Comparison of ENCODE assay signal across 9 cellular contexts in the genomic region with DNA sequence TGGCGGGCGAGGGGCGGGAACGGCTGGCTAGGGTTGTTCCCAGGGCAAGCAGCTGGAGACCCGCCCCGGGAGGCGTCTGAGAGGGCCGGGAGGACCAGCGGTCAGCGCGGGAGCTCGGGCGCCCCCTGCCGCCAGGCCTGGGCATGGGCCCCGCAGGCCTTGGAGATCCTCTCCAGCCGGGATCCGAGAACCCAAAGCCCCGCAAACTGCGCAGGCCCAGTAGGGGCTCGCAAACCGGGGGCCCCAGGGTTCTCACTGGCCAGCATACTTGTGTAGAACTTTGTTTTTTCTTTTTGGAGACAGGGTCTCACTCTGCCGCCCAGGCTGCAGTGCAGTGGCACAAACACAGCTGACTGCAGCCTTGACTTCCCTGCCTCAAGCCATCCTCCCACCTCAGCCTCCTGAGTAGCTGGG. TPM values are rescaled to one million over a fixed set of nuclear protein-coding genes. Genes with fewer than 3 reads are reported as not detected.
DNase-seq lines count a peak whose midpoint lies in the region; ATAC-seq and TF ChIP-seq lines count a peak whose summit lies in the region.
"Had no signal": no experiment of that assay in that cellular context is flagged by ENCODE, and none has a peak within 500 bp of the region (broad histone marks: within the 10 kb centered on the region; RNA-seq: fewer than 3 reads in every experiment).

No MANE protein-coding gene starts in this region.

- no peak overlapping the region for H3K4me3 ChIP-seq in AG04450 (ENCODE audit: low read depth, low read length)

- H3K27me3 Mint-ChIP-seq in T-helper 17 cell (peaks cover 70% of the 10 kb centered on the region), nephron progenitor cell (ENCODE audit: low read depth, poor library complexity) (peaks cover 6% of the 10 kb centered on the region)

- H3K27ac Mint-ChIP-seq in T-helper 17 cell (no peak overlapping the region), nephron progenitor cell (no peak overlapping the region)

- H3K4me1 Mint-ChIP-seq in T-helper 17 cell = peaks cover 4% of the 10 kb centered on the region
- peaks cover 24% of the 10 kb centered on the region for H3K4me1 Mint-ChIP-seq in nephron progenitor cell
- H3K4me1 Mint-ChIP-seq: central memory CD8-positive, alpha-beta T cell had no signal

- POLR2A ChIA-PET in AG04450 (lab: Yijun Ruan, JAX) = interaction anchor here (0.9 kb wide), 1 partner anchor 148 kb away, joined by 3 read pairs; a partner anchor contains a TSS

- no peaks in the 10 kb centered on the region for H3K9me3 Mint-ChIP-seq in nephron progenitor cell
- H3K9me3 Mint-ChIP-seq: central memory CD8-positive, alpha-beta T cell had no signal

- H3K36me3 Mint-ChIP-seq in T-helper 17 cell (ENCODE audit: low read depth) (no peaks in the 10 kb centered on the region), nephron progenitor cell (ENCODE audit: low read depth) (no peaks in the 10 kb centered on the region)

- H3K4me3 Mint-ChIP-seq in T-helper 17 cell = no peak overlapping the region
- H3K4me3 Mint-ChIP-seq in nephron progenitor cell = no peak overlapping the region
- H3K4me3 Mint-ChIP-seq: central memory CD8-positive, alpha-beta T cell had no signal

- peaks cover 21% of the 10 kb centered on the region for H3K27me3 ChIP-seq in AG04450 (ENCODE audit: control insufficient read depth, insufficient read depth, low read length)

- ATAC-seq in T-helper 17 cell = peak; percentile 40
- ATAC-seq in esophagus mucosa = peak; percentile 67
- no peak for ATAC-seq in GM19397 (IDR thresholded peaks at IDR 0.05; ENCODE audit: unreplicated experiment)
- no peak for ATAC-seq in HG03280 (IDR thresholded peaks at IDR 0.05; ENCODE audit: unreplicated experiment)
- no peak for ATAC-seq in HG03175 (IDR thresholded peaks at IDR 0.05; ENCODE audit: unreplicated experiment)

- CTCF ChIA-PET in AG04450 (lab: Charles Lee) = interaction anchor here (0.6 to 1.6 kb wide), 7 partner anchors 9 to 469 kb away, joined by 3 to 7 read pairs (median 5); no protein-coding TSS in a partner anchor

- TF ChIP-seq CTCF in AG04450 (IDR thresholded peaks at IDR 0.05; ENCODE audit: low read depth, low read length) (peak; percentile 53), nephron progenitor cell (IDR thresholded peaks at IDR 0.05) (peak; percentile 96)

- no peak overlapping the region for H3K27ac ChIP-seq in AG04450 (ENCODE audit: low read depth, low read length)

- DNase-seq in AG04450 (ENCODE audit: low read depth, low spot score) (no peak), GM19238 (ENCODE audit: insufficient read length, low spot score) (peak; percentile 68), T-helper 17 cell (no peak), nephron progenitor cell (peak; percentile 91)

- H3K9me3 ChIP-seq in AG04450 (ENCODE audit: control insufficient read depth, insufficient read depth, low read length) (no peaks in the 10 kb centered on the region; the same call in 1 of the 2 replicates), T-helper 17 cell (ENCODE audit: control insufficient read depth, low read length, poor library complexity, severe bottlenecking) (no peaks in the 10 kb centered on the region)

RNA-seq across cellular contexts. Expression of a gene that starts 20.8 kb away (rescaled TPM):
- 0.06 and 0.11 TPM in 2 replicates for polyA plus RNA-seq in AG04450 (2011; rRNA removed)
- 0.09 and 0.23 TPM in 2 replicates for polyA minus RNA-seq in AG04450 (2011; rRNA and poly(A)+ RNA removed)
- not detected for total RNA-seq in T-helper 17 cell
- total RNA-seq in esophagus mucosa = 0.72 TPM

Comparison
In these comparisons a context has a peak if more than half of its experiments do, and no peak if none do; other contexts are left out.
1. DNase-seq: peak in GM19238 (single experiment) and nephron progenitor cell (single experiment); none in AG04450 (single experiment) and T-helper 17 cell (0 of 3).
2. ATAC-seq: peak in T-helper 17 cell (single experiment) and esophagus mucosa (single experiment); none in GM19397 (single experiment), HG03280 (single experiment) and HG03175 (single experiment).